Comparison of ENCODE assay signal across 21 cellular contexts in the genomic region with DNA sequence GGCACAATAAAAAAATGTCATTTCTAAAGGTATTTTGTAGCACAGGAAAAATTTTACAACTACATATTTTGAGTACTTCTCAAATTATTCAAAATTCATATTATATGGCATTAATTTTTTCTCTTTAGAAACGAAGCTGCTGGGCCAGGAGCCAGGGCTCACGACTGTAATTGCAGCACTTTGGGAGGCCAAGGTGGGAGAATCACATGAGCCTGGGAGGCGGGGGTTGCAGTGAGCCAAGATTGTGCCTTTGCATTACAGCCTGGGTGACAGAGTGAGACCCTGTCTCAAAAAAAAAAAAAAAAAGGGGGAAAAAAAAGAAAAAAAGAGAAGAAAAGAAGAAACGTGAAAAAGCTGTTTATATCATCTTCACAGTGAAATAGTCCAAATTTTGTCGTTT.
DNase-seq lines count a peak whose midpoint lies in the region; ATAC-seq and TF ChIP-seq lines count a peak whose summit lies in the region.
"Had no signal": no experiment of that assay in that cellular context is flagged by ENCODE, and none has a peak within 500 bp of the region (broad histone marks: within the 10 kb centered on the region; RNA-seq: fewer than 3 reads in every experiment).

No MANE protein-coding gene starts in this region.

- no peaks in the 10 kb centered on the region for H3K9me3 Mint-ChIP-seq in WTC11
- H3K9me3 Mint-ChIP-seq in endodermal cell = no peaks in the 10 kb centered on the region

- H3K27ac ChIP-seq in endodermal cell (ENCODE audit: low read depth, low read length) (no peak overlapping the region), mesendoderm (ENCODE audit: low read depth, low read length) (no peak overlapping the region), upper lobe of right lung (no peak overlapping the region)
- H3K27ac ChIP-seq: BLaER1 had no signal

- H2BK15ac ChIP-seq in mesendoderm (replicated peaks; ENCODE audit: low read depth) = no peak overlapping the region

- peak; percentile 53 for ATAC-seq in WTC11
- ATAC-seq in upper lobe of right lung = no peak
- ATAC-seq in GM18511 (IDR thresholded peaks at IDR 0.05; ENCODE audit: unreplicated experiment) = no peak

- TF ChIP-seq CTCF in WTC11 (IDR thresholded peaks at IDR 0.05) = no peak
- TF ChIP-seq CTCF in endodermal cell (conservative IDR thresholded peaks at IDR 0.05) = no peak
- TF ChIP-seq CTCF in upper lobe of right lung (IDR thresholded peaks at IDR 0.05) = no peak

- no peak overlapping the region for H3K4ac ChIP-seq in mesendoderm (ENCODE audit: low read depth, low read length)

- H4K8ac ChIP-seq in mesendoderm (ENCODE audit: low read depth, low read length) = no peak overlapping the region

- no peak overlapping the region for H3K9ac ChIP-seq in endodermal cell (ENCODE audit: extremely low read depth, low read length, poor library complexity, severe bottlenecking)
- H3K9ac ChIP-seq in mesendoderm (ENCODE audit: low read length) = no peak overlapping the region
- H3K9ac ChIP-seq: BLaER1 had no signal

- H3K4me1 Mint-ChIP-seq in WTC11 = peaks cover 27% of the 10 kb centered on the region
- peaks cover 2% of the 10 kb centered on the region for H3K4me1 Mint-ChIP-seq in endodermal cell
- H3K4me1 Mint-ChIP-seq: CD14-positive monocyte; CD4-positive, alpha-beta memory T cell; CD4-positive, CD25-positive, alpha-beta regulatory T cell; CD8-positive, alpha-beta memory T cell had no signal

- DNase-seq in WTC11 (ENCODE audit: low spot score) (peak; percentile 18), endodermal cell (peak; percentile 61), mesendoderm (peak; percentile 14), hepatic stellate cell (ENCODE audit: low spot score) (no peak), upper lobe of right lung (no peak)
- DNase-seq: 8988T; ACHN; BE2C; C1 segment of cervical spinal cord; CD4-positive, alpha-beta memory T cell; CD4-positive, CD25-positive, alpha-beta regulatory T cell; CD8-positive, alpha-beta memory T cell; COR-L47; DMS 273 treated with DMSO at 0.1 percent for 48 hours; DMS153; DMS53; DMS79 treated with DMSO at 0.1 percent for 48 hours; GF-D8 had no signal

- H2BK5ac ChIP-seq in mesendoderm (ENCODE audit: low read length) = no peak overlapping the region

- no peaks in the 10 kb centered on the region for H3K79me2 ChIP-seq in mesendoderm (ENCODE audit: control insufficient read depth, insufficient read depth, low read length)

- no peak overlapping the region for H2BK120ac ChIP-seq in mesendoderm (ENCODE audit: low read depth, low read length)

- no peak overlapping the region for H3K56ac ChIP-seq in mesendoderm (ENCODE audit: low read length)

- no peaks in the 10 kb centered on the region for H3K79me1 ChIP-seq in mesendoderm (ENCODE audit: low read length)

- H3K9me3 ChIP-seq in endodermal cell (ENCODE audit: control insufficient read depth, low read length) (no peaks in the 10 kb centered on the region), upper lobe of right lung (no peaks in the 10 kb centered on the region)
- H3K9me3 ChIP-seq: BE2C, BLaER1 had no signal

- intact Hi-C loops in upper lobe of right lung (cut with DNase I) = no loop called here

- H3K23ac ChIP-seq in mesendoderm (ENCODE audit: low read length) = no peak overlapping the region

- no peaks in the 10 kb centered on the region for H3K4me1 ChIP-seq in endodermal cell (ENCODE audit: control insufficient read depth, insufficient read depth, low read length)
- H3K4me1 ChIP-seq in mesendoderm (ENCODE audit: control insufficient read depth, low read depth, low read length) = no peaks in the 10 kb centered on the region
- no peaks in the 10 kb centered on the region for H3K4me1 ChIP-seq in upper lobe of right lung
- H3K4me1 ChIP-seq: BLaER1 had no signal

- H3K36me3 Mint-ChIP-seq in WTC11 = no peaks in the 10 kb centered on the region
- no peaks in the 10 kb centered on the region for H3K36me3 Mint-ChIP-seq in endodermal cell (ENCODE audit: low read depth)
- H3K36me3 Mint-ChIP-seq: CD14-positive monocyte; CD4-positive, alpha-beta memory T cell; CD4-positive, CD25-positive, alpha-beta regulatory T cell; CD8-positive, alpha-beta memory T cell had no signal

- no peak overlapping the region for H4K5ac ChIP-seq in mesendoderm (ENCODE audit: low read length)

- H2AK5ac ChIP-seq in mesendoderm (ENCODE audit: low read length) = no peak overlapping the region

- no peaks in the 10 kb centered on the region for H3K27me3 Mint-ChIP-seq in WTC11 (ENCODE audit: low read depth)
- no peaks in the 10 kb centered on the region for H3K27me3 Mint-ChIP-seq in endodermal cell (ENCODE audit: insufficient read depth)
- H3K27me3 Mint-ChIP-seq: CD4-positive, alpha-beta memory T cell; CD4-positive, CD25-positive, alpha-beta regulatory T cell; CD8-positive, alpha-beta memory T cell had no signal

- H3K18ac ChIP-seq in mesendoderm (ENCODE audit: low read length) = no peak overlapping the region

- CTCF ChIA-PET in WTC11 (lab: Charles Lee) = interaction anchor here (0.5 kb wide), 1 partner anchor 41 kb away, joined by 3 read pairs; no protein-coding TSS in a partner anchor

- H3K36me3 ChIP-seq in endodermal cell (ENCODE audit: control insufficient read depth, insufficient read depth, low read length) = no peaks in the 10 kb centered on the region
- H3K36me3 ChIP-seq in mesendoderm (ENCODE audit: control insufficient read depth, insufficient read depth, low read length) = no peaks in the 10 kb centered on the region
- no peaks in the 10 kb centered on the region for H3K36me3 ChIP-seq in upper lobe of right lung
- H3K36me3 ChIP-seq: BE2C, BLaER1 had no signal

- H3K27ac Mint-ChIP-seq in WTC11 (no peak overlapping the region), endodermal cell (no peak overlapping the region)
- H3K27ac Mint-ChIP-seq: CD14-positive monocyte; CD4-positive, alpha-beta memory T cell; CD4-positive, CD25-positive, alpha-beta regulatory T cell; CD8-positive, alpha-beta memory T cell had no signal

- no peak overlapping the region for H3K4me3 Mint-ChIP-seq in WTC11
- no peak overlapping the region for H3K4me3 Mint-ChIP-seq in endodermal cell
- H3K4me3 Mint-ChIP-seq: CD14-positive monocyte; CD4-positive, alpha-beta memory T cell; CD4-positive, CD25-positive, alpha-beta regulatory T cell; CD8-positive, alpha-beta memory T cell had no signal

- H3K4me3 ChIP-seq in endodermal cell (ENCODE audit: low read length) (no peak overlapping the region), mesendoderm (ENCODE audit: low read length) (no peak overlapping the region), upper lobe of right lung (no peak overlapping the region)
- H3K4me3 ChIP-seq: BLaER1 had no signal

- no peak overlapping the region for H3K4me2 ChIP-seq in mesendoderm (ENCODE audit: low read length)
- H3K4me2 ChIP-seq: BLaER1 had no signal

- 83 to 85% methylated on average over 4 to 5 of the region's 5 CpGs for WGBS in endodermal cell (ENCODE audit: insufficient coverage in 1 of 2, insufficient read length in 1 of 2), 2 experiments
- no CpG with 5 or more reads among the region's 5 CpGs for WGBS in mesendoderm (ENCODE audit: extremely low coverage, insufficient coverage, low lambda C conversion rate)

- H3K27me3 ChIP-seq in endodermal cell (ENCODE audit: control insufficient read depth, insufficient read depth, low read length, poor library complexity, severe bottlenecking) (no peaks in the 10 kb centered on the region), mesendoderm (ENCODE audit: insufficient read depth, low read length, poor library complexity) (no peaks in the 10 kb centered on the region), upper lobe of right lung (no peaks in the 10 kb centered on the region)
- H3K27me3 ChIP-seq: BE2C, BLaER1 had no signal

- POLR2A ChIA-PET in WTC11 (lab: Charles Lee) = interaction anchor here (0.6 kb wide), 1 partner anchor 35 kb away, joined by 4 read pairs; no protein-coding TSS in a partner anchor

TF ChIP-seq in WTC11, 78 proteins besides CTCF, POLR2A, EP300 and RAD21:
- no peak for TF ChIP-seq NR2C2 (CRISPR knock-in tag; IDR thresholded peaks at IDR 0.05)
- TF ChIP-seq, protein P1, sequence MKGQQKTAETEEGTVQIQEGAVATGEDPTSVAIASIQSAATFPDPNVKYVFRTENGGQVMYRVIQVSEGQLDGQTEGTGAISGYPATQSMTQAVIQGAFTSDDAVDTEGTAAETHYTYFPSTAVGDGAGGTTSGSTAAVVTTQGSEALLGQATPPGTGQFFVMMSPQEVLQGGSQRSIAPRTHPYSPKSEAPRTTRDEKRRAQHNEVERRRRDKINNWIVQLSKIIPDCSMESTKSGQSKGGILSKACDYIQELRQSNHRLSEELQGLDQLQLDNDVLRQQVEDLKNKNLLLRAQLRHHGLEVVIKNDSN (CRISPR knock-in tag; IDR thresholded peaks at IDR 0.05) = no peak
- TF ChIP-seq, protein P2, sequence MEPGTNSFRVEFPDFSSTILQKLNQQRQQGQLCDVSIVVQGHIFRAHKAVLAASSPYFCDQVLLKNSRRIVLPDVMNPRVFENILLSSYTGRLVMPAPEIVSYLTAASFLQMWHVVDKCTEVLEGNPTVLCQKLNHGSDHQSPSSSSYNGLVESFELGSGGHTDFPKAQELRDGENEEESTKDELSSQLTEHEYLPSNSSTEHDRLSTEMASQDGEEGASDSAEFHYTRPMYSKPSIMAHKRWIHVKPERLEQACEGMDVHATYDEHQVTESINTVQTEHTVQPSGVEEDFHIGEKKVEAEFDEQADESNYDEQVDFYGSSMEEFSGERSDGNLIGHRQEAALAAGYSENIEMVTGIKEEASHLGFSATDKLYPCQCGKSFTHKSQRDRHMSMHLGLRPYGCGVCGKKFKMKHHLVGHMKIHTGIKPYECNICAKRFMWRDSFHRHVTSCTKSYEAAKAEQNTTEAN (CRISPR knock-in tag; IDR thresholded peaks at IDR 0.05) = no peak
- TF ChIP-seq FOXP1 (CRISPR knock-in tag; IDR thresholded peaks at IDR 0.05; ENCODE audit: borderline replicate concordance) = no peak
- TF ChIP-seq FOXJ3 (CRISPR knock-in tag; IDR thresholded peaks at IDR 0.05; ENCODE audit: borderline replicate concordance) = no peak
- TF ChIP-seq ZNF263 (CRISPR knock-in tag; IDR thresholded peaks at IDR 0.05; ENCODE audit: low read depth) = no peak
- TF ChIP-seq, protein P3, sequence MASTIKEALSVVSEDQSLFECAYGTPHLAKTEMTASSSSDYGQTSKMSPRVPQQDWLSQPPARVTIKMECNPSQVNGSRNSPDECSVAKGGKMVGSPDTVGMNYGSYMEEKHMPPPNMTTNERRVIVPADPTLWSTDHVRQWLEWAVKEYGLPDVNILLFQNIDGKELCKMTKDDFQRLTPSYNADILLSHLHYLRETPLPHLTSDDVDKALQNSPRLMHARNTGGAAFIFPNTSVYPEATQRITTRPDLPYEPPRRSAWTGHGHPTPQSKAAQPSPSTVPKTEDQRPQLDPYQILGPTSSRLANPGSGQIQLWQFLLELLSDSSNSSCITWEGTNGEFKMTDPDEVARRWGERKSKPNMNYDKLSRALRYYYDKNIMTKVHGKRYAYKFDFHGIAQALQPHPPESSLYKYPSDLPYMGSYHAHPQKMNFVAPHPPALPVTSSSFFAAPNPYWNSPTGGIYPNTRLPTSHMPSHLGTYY (CRISPR knock-in tag; IDR thresholded peaks at IDR 0.05) = no peak
- no peak for TF ChIP-seq ATF1 (CRISPR knock-in tag; IDR thresholded peaks at IDR 0.05)

Comparison
In these comparisons a context has a peak if more than half of its experiments do, and no peak if none do; other contexts are left out.
1. DNase-seq: peak in WTC11 (single experiment), endodermal cell (single experiment) and mesendoderm (single experiment); none in hepatic stellate cell (single experiment) and upper lobe of right lung (single experiment).